In the genomic region with DNA sequence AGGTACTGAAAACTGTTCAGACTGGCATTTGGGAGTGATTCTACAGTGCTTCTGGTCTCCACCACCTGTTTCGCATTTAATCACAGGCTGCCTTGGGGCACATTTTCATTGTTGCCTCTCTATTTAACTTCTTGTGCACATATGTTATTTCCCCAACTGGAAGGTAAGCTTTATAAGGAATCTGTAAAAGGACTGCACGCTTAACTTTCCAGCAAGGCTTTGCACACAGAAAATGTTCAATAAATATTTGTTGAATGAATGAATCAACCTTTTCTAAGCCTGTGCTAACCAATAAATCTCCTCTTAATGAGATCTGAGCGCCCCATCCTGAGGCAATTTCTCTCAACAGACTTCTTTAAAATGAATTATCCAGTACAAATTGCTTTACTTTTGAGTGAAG, we compare ENCODE assay signal across 18 cellular contexts.
A peak's percentile ranks its signal among the peaks of the same experiment; 100 is the strongest.
DNase-seq lines count a peak whose midpoint lies in the region; ATAC-seq, FAIRE-seq and TF ChIP-seq lines count a peak whose summit lies in the region.
"Had no signal": no experiment of that assay in that cellular context is flagged by ENCODE, and none has a peak within 500 bp of the region (broad histone marks: within the 10 kb centered on the region; RNA-seq: fewer than 3 reads in every experiment).

No MANE protein-coding gene starts in this region.

- H2BK15ac ChIP-seq in mesenchymal stem cell (ENCODE audit: low read depth, poor library complexity, severe bottlenecking), result no peak overlapping the region

- no peak overlapping the region for H2BK120ac ChIP-seq in mesenchymal stem cell (ENCODE audit: low read depth, low read length)

- H3K4me1 ChIP-seq in HEK293 (ENCODE audit: control insufficient read depth, insufficient read depth, low read length) (peaks cover 27% of the 10 kb centered on the region), mesenchymal stem cell (ENCODE audit: control insufficient read depth, insufficient read depth, low read depth, low read length) (peaks cover 18% of the 10 kb centered on the region), gastrocnemius medialis (peaks cover 15 to 28% of the 10 kb centered on the region in 2 donors)

- CTCF ChIA-PET in HEK293 (lab: Yijun Ruan, JAX), result no interaction called here

- H3K4ac ChIP-seq in mesenchymal stem cell (ENCODE audit: low read depth in 1 of 2, low read length in 2 of 2), result no peak overlapping the region

- no peak overlapping the region for H3K9ac ChIP-seq in mesenchymal stem cell (ENCODE audit: low read length)

- H3K9me3 ChIP-seq in HEK293 (ENCODE audit: control insufficient read depth, insufficient read depth, low read depth, low read length) (no peaks in the 10 kb centered on the region), mesenchymal stem cell (ENCODE audit: control insufficient read depth, low read length) (no peaks in the 10 kb centered on the region), gastrocnemius medialis (no peaks in the 10 kb centered on the region)
- H3K9me3 ChIP-seq: left lung, pancreas had no signal

- DNase-seq in AG10803 (ENCODE audit: low read depth), result peak; percentile 53
- DNase-seq in NCI-H774 (lab: John Stamatoyannopoulos, UW), result peak; percentile 77
- no peak for DNase-seq in mesenchymal stem cell
- no peak for DNase-seq in gastrocnemius medialis
- DNase-seq in activated CD8-positive, alpha-beta memory T cell treated with anti-CD3 and anti-CD28 coated beads, Interleukin-2, amount 50 U/mL, for 4 hours, result no peak
- no peak for DNase-seq in GM12892 (ENCODE audit: insufficient read length)
- DNase-seq: activated CD4-positive, alpha-beta T cell treated with anti-CD3 and anti-CD28 coated beads, Interleukin-2, amount 10 ng/mL, durations not matched to agents 7 days and 5 days; activated naive CD4-positive, alpha-beta T cell treated with anti-CD3 and anti-CD28 coated beads, Interleukin-2, amount 50 U/mL, for 16 hours; KBM-7; left lung; NCI-H1105; NCI-H446 treated with DMSO at 0.1 percent for 48 hours; pancreas; stimulated activated CD4-positive, alpha-beta T cell treated with anti-CD3 and anti-CD28 coated beads, Interleukin-2, amount 100 ng/mL, for 48 hours had no signal

- no peak overlapping the region for H3K14ac ChIP-seq in mesenchymal stem cell (ENCODE audit: low read length in 2 of 2)

- no peak overlapping the region for H2AK5ac ChIP-seq in mesenchymal stem cell (ENCODE audit: low read length, severe bottlenecking)

- intact Hi-C loops in gastrocnemius medialis (cut with DNase I; ENCODE audit: low total_unique reads), result loop anchor here (10.0 kb wide), 1 partner anchor 127 kb away; no protein-coding TSS in a partner anchor

- H3K4me3 ChIP-seq in AG10803 (ENCODE audit: low read length) (no peak overlapping the region), HEK293 (ENCODE audit: low read depth, low read length) (no peak overlapping the region), mesenchymal stem cell (ENCODE audit: insufficient read depth in 1 of 2, low read depth in 1 of 2, low read length in 2 of 2) (no peak overlapping the region), gastrocnemius medialis (no peak overlapping the region)
- H3K4me3 ChIP-seq: left lung, pancreas had no signal

- no peak for TF ChIP-seq POLR2A in gastrocnemius medialis (IDR thresholded peaks at IDR 0.05)
- no peak for TF ChIP-seq POLR2A in GM12892 (IDR thresholded peaks at IDR 0.05; ENCODE audit: low read depth, low read length)

- WGBS in mesenchymal stem cell, result 100% methylated on average over 2 of the region's 3 CpGs

- no peak overlapping the region for H2BK5ac ChIP-seq in mesenchymal stem cell (ENCODE audit: low read depth, low read length, poor library complexity, severe bottlenecking)

- H3K79me1 ChIP-seq in mesenchymal stem cell (replicated peaks; ENCODE audit: low read length, poor library complexity, severe bottlenecking), result peaks cover 5% of the 10 kb centered on the region

- no peak overlapping the region for H4K91ac ChIP-seq in mesenchymal stem cell (ENCODE audit: low read length)

- no peak overlapping the region for H2AFZ ChIP-seq in mesenchymal stem cell (ENCODE audit: low read depth, low read length)

- no peak overlapping the region for H4K8ac ChIP-seq in mesenchymal stem cell (ENCODE audit: low read length)

- POLR2A ChIA-PET in HEK293 (lab: Yijun Ruan, JAX), result no interaction called here

- no peak for FAIRE-seq in GM12892 (lab: Jason Lieb, UNC)
- FAIRE-seq: D721Med, H1, pancreas had no signal

- H3K4me2 ChIP-seq in mesenchymal stem cell (ENCODE audit: low read length, poor library complexity, severe bottlenecking), result no peak overlapping the region

- in situ Hi-C loops in gastrocnemius medialis (cut with MboI; ENCODE audit: low sequenced_read_pairs in 4 of 4), result loop anchor here in 1 of 4 donors (10.0 kb wide), 1 partner anchor 67 kb away; no protein-coding TSS in a partner anchor

- no peak overlapping the region for H3K18ac ChIP-seq in mesenchymal stem cell (ENCODE audit: low read depth in 1 of 2, low read length in 2 of 2)

- H3K23ac ChIP-seq in mesenchymal stem cell (ENCODE audit: low read length in 2 of 2), result no peak overlapping the region

- no peaks in the 10 kb centered on the region for H3K27me3 ChIP-seq in mesenchymal stem cell (ENCODE audit: control insufficient read depth in 1 of 2, insufficient read depth in 1 of 2, low read length in 2 of 2)
- no peaks in the 10 kb centered on the region for H3K27me3 ChIP-seq in gastrocnemius medialis
- H3K27me3 ChIP-seq: left lung, pancreas had no signal

- H3K27ac ChIP-seq in HEK293 (ENCODE audit: extremely low read depth, low read depth, low read length) (no peak overlapping the region), mesenchymal stem cell (ENCODE audit: low read length, poor library complexity, severe bottlenecking) (peak overlapping the region; percentile 94), gastrocnemius medialis (no peak overlapping the region)
- H3K27ac ChIP-seq: pancreas had no signal

- H2BK12ac ChIP-seq in mesenchymal stem cell (ENCODE audit: low read length in 2 of 2), result no peak overlapping the region

- TF ChIP-seq CTCF in AG10803 (conservative IDR thresholded peaks at IDR 0.05; ENCODE audit: low read length) (no peak), HEK293 (tag by site-specific recombination; IDR thresholded peaks at IDR 0.05) (no peak), gastrocnemius medialis (IDR thresholded peaks at IDR 0.05 in 4 of 5, conservative IDR thresholded peaks at IDR 0.05 in 1 of 5) (no peak)

- ATAC-seq in HG03442 (IDR thresholded peaks at IDR 0.05; ENCODE audit: unreplicated experiment) (no peak), gastrocnemius medialis (no peak)
- ATAC-seq: left lung, pancreas had no signal

- H3K36me3 ChIP-seq in HEK293 (ENCODE audit: control insufficient read depth in 2 of 2, insufficient read depth in 1 of 2, low read length in 2 of 2) (no peaks in the 10 kb centered on the region), mesenchymal stem cell (ENCODE audit: control insufficient read depth in 1 of 2, insufficient read depth in 2 of 2, low read depth in 1 of 2, low read length in 2 of 2) (no peaks in the 10 kb centered on the region), gastrocnemius medialis (no peaks in the 10 kb centered on the region)
- H3K36me3 ChIP-seq: left lung, pancreas had no signal

TF ChIP-seq in HEK293, 187 proteins besides CTCF, POLR2A, EP300 and RAD21:
- TF ChIP-seq ZNF48 (tag by site-specific recombination; IDR thresholded peaks at IDR 0.05), result no peak
- 0 out of 2 replicates have a peak, but pooled peaks have one; percentile 12 for TF ChIP-seq SCRT2 (tag by site-specific recombination; IDR thresholded peaks at IDR 0.05)
- TF ChIP-seq, protein P1, sequence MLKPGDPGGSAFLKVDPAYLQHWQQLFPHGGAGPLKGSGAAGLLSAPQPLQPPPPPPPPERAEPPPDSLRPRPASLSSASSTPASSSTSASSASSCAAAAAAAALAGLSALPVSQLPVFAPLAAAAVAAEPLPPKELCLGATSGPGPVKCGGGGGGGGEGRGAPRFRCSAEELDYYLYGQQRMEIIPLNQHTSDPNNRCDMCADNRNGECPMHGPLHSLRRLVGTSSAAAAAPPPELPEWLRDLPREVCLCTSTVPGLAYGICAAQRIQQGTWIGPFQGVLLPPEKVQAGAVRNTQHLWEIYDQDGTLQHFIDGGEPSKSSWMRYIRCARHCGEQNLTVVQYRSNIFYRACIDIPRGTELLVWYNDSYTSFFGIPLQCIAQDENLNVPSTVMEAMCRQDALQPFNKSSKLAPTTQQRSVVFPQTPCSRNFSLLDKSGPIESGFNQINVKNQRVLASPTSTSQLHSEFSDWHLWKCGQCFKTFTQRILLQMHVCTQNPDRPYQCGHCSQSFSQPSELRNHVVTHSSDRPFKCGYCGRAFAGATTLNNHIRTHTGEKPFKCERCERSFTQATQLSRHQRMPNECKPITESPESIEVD (tag by site-specific recombination; IDR thresholded peaks at IDR 0.05), result peak; percentile 74

Comparison
In these comparisons a context has a peak if more than half of its experiments do, and no peak if none do; other contexts are left out.
1. DNase-seq: peak in AG10803 (single experiment) and NCI-H774 (single experiment); none in mesenchymal stem cell (single experiment), gastrocnemius medialis (0 of 2), activated CD8-positive, alpha-beta memory T cell treated with anti-CD3 and anti-CD28 coated beads, Interleukin-2, amount 50 U/mL, for 4 hours (single experiment) and GM12892 (single experiment).